1 cellular context compared by ENCODE assay signal in the genomic region with DNA sequence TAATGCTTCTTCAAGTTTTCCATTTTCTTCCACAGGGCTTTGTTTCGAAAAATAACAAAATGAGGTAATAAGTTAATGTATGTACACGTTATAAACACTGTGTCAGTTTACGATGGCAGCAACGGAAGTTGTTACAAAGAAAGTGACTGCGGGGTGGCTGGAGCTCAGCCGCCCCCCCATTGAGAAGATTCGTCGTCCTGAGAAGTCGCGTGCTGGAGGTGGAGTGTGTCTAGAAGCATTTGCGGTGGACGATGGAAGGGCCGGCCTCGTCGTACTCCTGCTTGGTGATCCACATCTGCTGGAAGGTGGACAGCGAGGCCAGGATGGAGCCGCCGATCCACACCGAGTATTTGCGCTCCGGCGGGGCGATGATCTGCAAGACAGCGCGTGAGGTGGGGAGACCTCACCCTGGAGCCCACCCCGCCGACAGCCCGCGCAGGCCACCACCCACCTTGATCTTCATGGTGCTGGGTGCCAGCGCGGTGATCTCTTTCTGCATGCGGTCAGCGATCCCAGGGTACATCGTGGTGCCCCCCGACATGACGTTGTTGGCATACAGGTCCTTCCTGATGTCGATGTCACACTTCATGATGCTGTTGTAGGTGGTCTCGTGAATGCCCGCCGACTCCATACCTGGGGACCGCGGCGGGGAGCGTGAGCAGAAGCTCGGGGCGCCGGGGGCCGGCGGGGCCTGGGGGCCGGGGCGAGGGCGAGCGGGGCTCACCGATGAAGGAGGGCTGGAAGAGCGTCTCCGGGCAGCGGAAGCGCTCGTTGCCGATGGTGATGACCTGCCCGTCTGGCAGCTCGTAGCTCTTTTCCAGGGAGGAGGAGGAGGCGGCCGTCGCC.
TF ChIP-seq lines count a peak whose summit lies in the region.

No MANE protein-coding gene starts in this region.

TF ChIP-seq in H1, 55 proteins besides CTCF, POLR2A, EP300 and RAD21:
- TF ChIP-seq E2F6 (IDR thresholded peaks at IDR 0.05) (peak; percentile 29; the same call in 1 of the 2 replicates), MAFK (IDR thresholded peaks at IDR 0.05; ENCODE audit: low read depth, low read length) (no peak), JUND (IDR thresholded peaks at IDR 0.05; ENCODE audit: low read length) (no peak), BRCA1 (IDR thresholded peaks at IDR 0.05; ENCODE audit: low read depth, low read length) (no peak), EZH2 (IDR thresholded peaks at IDR 0.05; ENCODE audit: low read depth, low read length, severe bottlenecking) (peak; percentile 84), ZNF274 (IDR thresholded peaks at IDR 0.05; ENCODE audit: borderline replicate concordance, extremely low read depth, low read length) (no peak), POLR2AphosphoS5 (IDR thresholded peaks at IDR 0.05; ENCODE audit: low read depth, low read length) (no peak), CBX5 (IDR thresholded peaks at IDR 0.05; ENCODE audit: low read depth, low read length) (no peak), NANOG (IDR thresholded peaks at IDR 0.05; ENCODE audit: insufficient read depth, low read depth, low read length, poor library complexity, severe bottlenecking) (no peak), SUZ12 (IDR thresholded peaks at IDR 0.05; ENCODE audit: low read length) (peak; percentile 79), SIRT6 (IDR thresholded peaks at IDR 0.05; ENCODE audit: low read length) (no peak), SP1 (IDR thresholded peaks at IDR 0.05; ENCODE audit: low read depth, low read length) (no peak), SRF (IDR thresholded peaks at IDR 0.05; ENCODE audit: low read depth, low read length) (no peak), YY1 (IDR thresholded peaks at IDR 0.05; ENCODE audit: low read depth, low read length) (no peak), GTF2F1 (IDR thresholded peaks at IDR 0.05; ENCODE audit: borderline replicate concordance, low read depth, low read length) (no peak), RBBP5 (IDR thresholded peaks at IDR 0.05; ENCODE audit: borderline replicate concordance, low read depth, low read length) (0 out of 2 replicates have a peak, but pooled peaks have one; percentile 16), TEAD4 (IDR thresholded peaks at IDR 0.05; ENCODE audit: low read depth, low read length) (no peak)
- TF ChIP-seq, protein P1, sequence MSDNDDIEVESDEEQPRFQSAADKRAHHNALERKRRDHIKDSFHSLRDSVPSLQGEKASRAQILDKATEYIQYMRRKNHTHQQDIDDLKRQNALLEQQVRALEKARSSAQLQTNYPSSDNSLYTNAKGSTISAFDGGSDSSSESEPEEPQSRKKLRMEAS (IDR thresholded peaks at IDR 0.05), result peak; percentile 48; the same call in 1 of the 2 replicates
